In genomic region chr1:112957133-112957812, GRCh38 we compare ENCODE assay signal across 8 cellular contexts. TPM values are rescaled to one million over a fixed set of nuclear protein-coding genes. Genes with fewer than 3 reads are reported as not detected.
DNase-seq lines count a peak whose midpoint lies in the region; ATAC-seq, FAIRE-seq and TF ChIP-seq lines count a peak whose summit lies in the region.

No MANE protein-coding gene starts in this region.

- H3K4me1 ChIP-seq in CD4-positive, alpha-beta memory T cell (ENCODE audit: insufficient read depth, low read length), result peaks cover 34% of the 10 kb centered on the region
- peaks cover 36% of the 10 kb centered on the region for H3K4me1 ChIP-seq in PC-9 (replicated peaks; ENCODE audit: insufficient read depth)
- H3K4me1 ChIP-seq in pancreas, result no peaks in the 10 kb centered on the region
- H3K4me1 ChIP-seq in aorta (ENCODE audit: control insufficient read depth in 1 of 2, insufficient read depth in 2 of 2, low read length in 2 of 2), result no peaks in the 10 kb centered on the region

- H3K27ac ChIP-seq in CD4-positive, alpha-beta memory T cell (ENCODE audit: low read depth, low read length), result peak overlapping the region; percentile 80
- H3K27ac ChIP-seq in PC-9, result peak overlapping the region; percentile 73
- no peak overlapping the region for H3K27ac ChIP-seq in pancreas
- H3K27ac ChIP-seq in aorta (ENCODE audit: low read depth in 1 of 2, low read length in 2 of 2), result peak overlapping the region; percentile 28 to 66

- H3K9me3 ChIP-seq in CD4-positive, alpha-beta memory T cell (ENCODE audit: control insufficient read depth in 1 of 2, low read length in 2 of 2), result no peaks in the 10 kb centered on the region
- H3K9me3 ChIP-seq in PC-9 (ENCODE audit: insufficient read depth, low read depth), result no peaks in the 10 kb centered on the region
- H3K9me3 ChIP-seq in pancreas, result no peaks in the 10 kb centered on the region
- no peaks in the 10 kb centered on the region for H3K9me3 ChIP-seq in aorta (ENCODE audit: control insufficient read depth, low read length)

- no peaks in the 10 kb centered on the region for H3K9me2 ChIP-seq in PC-9 (ENCODE audit: insufficient read depth)

- peaks cover 88% of the 10 kb centered on the region for H3K79me2 ChIP-seq in PC-9 (ENCODE audit: low read depth)

- peak overlapping the region; percentile 96 for H2AFZ ChIP-seq in PC-9

- peak overlapping the region; percentile 59 to 96 for H3K4me3 ChIP-seq in CD4-positive, alpha-beta memory T cell (ENCODE audit: low read length in 2 of 2)
- H3K4me3 ChIP-seq in PC-9 (peak overlapping the region; percentile 82), pancreas (peak overlapping the region in 3 of 4 donors; percentile 23 to 77 (median 54)), aorta (ENCODE audit: low read length in 2 of 2) (peak overlapping the region in 1 of 2 donors; percentile 0)

- H3F3A ChIP-seq in PC-9 (ENCODE audit: insufficient read depth, low read depth), result peaks cover 52% of the 10 kb centered on the region

- CTCF ChIA-PET in CD4-positive, alpha-beta memory T cell (lab: Charles Lee; ENCODE audit: partially characterized antibody), result interaction anchor here (3.1 kb wide), 1 partner anchor 115 kb away, joined by 22 read pairs; the partner anchor contains the start of gene LRIG2
- CTCF ChIA-PET in PC-9 (lab: Charles Lee), result interaction anchor here (1.7 kb wide), 1 partner anchor 116 kb away, joined by 9 read pairs; the partner anchor contains the start of gene LRIG2

- no peaks in the 10 kb centered on the region for H3K9me3 Mint-ChIP-seq in CD4-positive, alpha-beta memory T cell

- FAIRE-seq in pancreas (lab: Jason Lieb, UNC), result no peak

- no peaks in the 10 kb centered on the region for H3K27me3 ChIP-seq in CD4-positive, alpha-beta memory T cell (ENCODE audit: insufficient read depth, low read length)
- H3K27me3 ChIP-seq in PC-9 (ENCODE audit: insufficient read depth, low read depth), result no peaks in the 10 kb centered on the region
- H3K27me3 ChIP-seq in pancreas, result no peaks in the 10 kb centered on the region
- no peaks in the 10 kb centered on the region for H3K27me3 ChIP-seq in aorta (ENCODE audit: control insufficient read depth in 1 of 2, insufficient read depth in 2 of 2, low read length in 1 of 2)

- H3K27me3 Mint-ChIP-seq in CD4-positive, alpha-beta memory T cell, result no peaks in the 10 kb centered on the region

- peak overlapping the region; percentile 68 to 98 (median 92) for H3K27ac Mint-ChIP-seq in CD4-positive, alpha-beta memory T cell

- peak overlapping the region; percentile 92 for H3K4me2 ChIP-seq in PC-9

- H3K36me3 ChIP-seq in CD4-positive, alpha-beta memory T cell (ENCODE audit: insufficient read depth, low read length), result no peaks in the 10 kb centered on the region
- peaks cover 17% of the 10 kb centered on the region for H3K36me3 ChIP-seq in PC-9 (ENCODE audit: low read depth)
- H3K36me3 ChIP-seq in pancreas, result no peaks in the 10 kb centered on the region
- H3K36me3 ChIP-seq in aorta (ENCODE audit: control insufficient read depth in 1 of 2, insufficient read depth in 2 of 2, low read length in 1 of 2), result no peaks in the 10 kb centered on the region

- peaks cover 40 to 76% (median 57%) of the 10 kb centered on the region in 4 donors for H3K4me1 Mint-ChIP-seq in CD4-positive, alpha-beta memory T cell

- DNase-seq in CD4-positive, alpha-beta memory T cell, result peak; percentile 57 to 72 (median 66)
- peak in 1 of 2 experiments; percentile 86 for DNase-seq in PC-9
- DNase-seq in activated T-helper 9 cell treated with anti-CD3 and anti-CD28 coated beads, Interleukin-2, amount 50 U/mL, for 16 hours (ENCODE audit: low read depth), result peak; percentile 7
- DNase-seq in glomerular visceral epithelial cell (ENCODE audit: extremely low spot score), result peak; percentile 76
- no peak for DNase-seq in pancreas
- DNase-seq in aorta, result no peak

- peaks cover 13 to 24% of the 10 kb centered on the region in 2 donors for H3K36me3 Mint-ChIP-seq in CD4-positive, alpha-beta memory T cell

- BruUV-seq in PC-9 (replicated peaks; lab: Mats Ljungman, UMichigan), result TSS peak; percentile 58

- peak overlapping the region; percentile 76 to 99 (median 97) for H3K4me3 Mint-ChIP-seq in CD4-positive, alpha-beta memory T cell

- peak; percentile 64 for ATAC-seq in GM19351 (IDR thresholded peaks at IDR 0.05; ENCODE audit: unreplicated experiment)
- peak; percentile 58 for ATAC-seq in HG03469 (IDR thresholded peaks at IDR 0.05; ENCODE audit: unreplicated experiment)
- ATAC-seq in pancreas, result peak in 1 of 4 donors; percentile 3
- ATAC-seq in aorta (ENCODE audit: low FRiP score), result peak; percentile 17

- intact Hi-C loops in CD4-positive, alpha-beta memory T cell (cut with micrococcal nuclease), result loop anchor here (2.0 to 10.0 kb wide), 5 partner anchors 116 to 1555 kb away; partner anchors contain the start of genes CAPZA1, LRIG2, MAGI3 and RSBN1
- intact Hi-C loops in PC-9 (cut with micrococcal nuclease; ENCODE audit: unreplicated experiment), result loop anchor here (2.0 to 10.0 kb wide), 4 partner anchors 86 to 240 kb away; partner anchors contain the start of genes LRIG2 and PPM1J
- intact Hi-C loops in pancreas (cut with DNase I), result no loop called here
- intact Hi-C loops in aorta (cut with DNase I), result loop anchor here (2.0 to 5.0 kb wide), 4 partner anchors 40 to 85 kb away; no protein-coding TSS in a partner anchor

- 83 to 90% methylated on average over 11 of the region's 11 CpGs for WGBS in pancreas, 2 donors
- 11 to 17% methylated on average over 11 of the region's 11 CpGs for WGBS in aorta, 2 donors

- no peak for TF ChIP-seq CTCF in PC-9 (conservative IDR thresholded peaks at IDR 0.05)
- no peak for TF ChIP-seq CTCF in pancreas (IDR thresholded peaks at IDR 0.05)

- POLR2A ChIA-PET in CD4-positive, alpha-beta memory T cell (lab: Charles Lee; ENCODE audit: partially characterized antibody), result interaction anchor here (1.8 to 2.7 kb wide), 2 partner anchors 10 to 116 kb away, joined by 6 to 19 read pairs; partner anchors contain the start of gene LRIG2
- POLR2A ChIA-PET in PC-9 (lab: Charles Lee; ENCODE audit: unreplicated experiment), result no interaction called here

- no peaks in the 10 kb centered on the region for H4K20me1 ChIP-seq in PC-9 (ENCODE audit: insufficient read depth)

RNA-seq across cellular contexts. Expression of gene SLC16A1, which starts 1.3 kb away (rescaled TPM):
- 10 to 100 TPM in 1 of 2 experiments, 1 to 10 TPM in 1; 9.7 to 12.7 TPM for total RNA-seq in CD4-positive, alpha-beta memory T cell
- polyA plus RNA-seq in CD4-positive, alpha-beta memory T cell, result 10 to 100 TPM in 1 of 2 donors, 1 to 10 TPM in 1; 10.0 to 14.8 TPM
- total RNA-seq in PC-9 (2021), result 52.9 and 74.6 TPM in 2 replicates
- total RNA-seq in pancreas, result 1 to 10 TPM; 1.0 to 5.2 (median 3.6) TPM
- polyA plus RNA-seq in pancreas, result under 1 TPM; 0.42 to 0.68 TPM
- total RNA-seq in aorta, result 10 to 100 TPM; 30.3 to 32.4 TPM
- polyA plus RNA-seq in aorta, result 1 to 10 TPM; 3.0 to 9.1 TPM

Comparison
In these comparisons a context has a peak if more than half of its experiments do, and no peak if none do; other contexts are left out.
1. DNase-seq: peak in CD4-positive, alpha-beta memory T cell (5 of 5), activated T-helper 9 cell treated with anti-CD3 and anti-CD28 coated beads, Interleukin-2, amount 50 U/mL, for 16 hours (single experiment) and glomerular visceral epithelial cell (single experiment); none in pancreas (0 of 6) and aorta (0 of 2).
2. H3K27ac ChIP-seq: peak in CD4-positive, alpha-beta memory T cell (single experiment), PC-9 (single experiment) and aorta (2 of 2); none in pancreas (0 of 4).
3. intact Hi-C loops: an anchor here in CD4-positive, alpha-beta memory T cell (2.0 to 10.0 kb wide), PC-9 (2.0 to 10.0 kb wide) and aorta (2.0 to 5.0 kb wide); none called in pancreas.